Comparison of ENCODE assay signal across 21 cellular contexts in genomic region chr15:27589782-27590181, GRCh38.
"Had no signal": no experiment of that assay in that cellular context is flagged by ENCODE, and none has a peak within 500 bp of the region (broad histone marks: within the 10 kb centered on the region; RNA-seq: fewer than 3 reads in every experiment).

No MANE protein-coding gene starts in this region.

- H3K27ac ChIP-seq: esophagus squamous epithelium, hepatocyte, neural progenitor cell, ovary, right atrium auricular region, stomach, thoracic aorta, transverse colon had no signal

- H3K79me2 ChIP-seq: hepatocyte had no signal

- H3K36me3 ChIP-seq: esophagus squamous epithelium, neural progenitor cell, ovary, right atrium auricular region, stomach, thoracic aorta, transverse colon had no signal

- FAIRE-seq: kidney had no signal

- H3K4me3 Mint-ChIP-seq: effector memory CD8-positive, alpha-beta T cell; natural killer cell treated with Interleukin-12 subunit alpha and Interleukin-12 subunit beta and Interleukin-15 and Interleukin-18, amount 100 ng/mL, for 72 hours; neural progenitor cell had no signal

- DNase-seq: effector memory CD8-positive, alpha-beta T cell; esophagus squamous epithelium; head of caudate nucleus; kidney; left cardiac atrium; left ventricle myocardium superior; mesenchymal stem cell; midbrain; nucleus accumbens; ovary; stimulated activated CD4-positive, alpha-beta T cell treated with anti-CD3 and anti-CD28 coated beads, Interleukin-2, amount 100 ng/mL, for 48 hours; stomach; substantia nigra; transverse colon had no signal

- H3K9ac ChIP-seq: neural progenitor cell had no signal

- H3K9me3 ChIP-seq: esophagus squamous epithelium, ovary, right atrium auricular region, thoracic aorta, transverse colon had no signal

- ATAC-seq: effector memory CD8-positive, alpha-beta T cell; left cardiac atrium; left ventricle myocardium superior; natural killer cell treated with Interleukin-12 subunit alpha and Interleukin-12 subunit beta and Interleukin-15 and Interleukin-18, amount 100 ng/mL, for 72 hours had no signal

- H3K4me3 ChIP-seq: esophagus squamous epithelium, hepatocyte, lung, neural progenitor cell, ovary, right atrium auricular region, smooth muscle cell, stomach, thoracic aorta, transverse colon had no signal

- H3K4me1 ChIP-seq: esophagus squamous epithelium, right atrium auricular region, stomach, transverse colon had no signal

- H3K9me3 Mint-ChIP-seq: neural progenitor cell had no signal

- H3K4me2 ChIP-seq: hepatocyte, neural progenitor cell, smooth muscle cell had no signal

- H3K36me3 Mint-ChIP-seq: neural progenitor cell had no signal

- H3K27me3 ChIP-seq: hepatocyte, neural progenitor cell, ovary, right atrium auricular region, transverse colon had no signal

- H3K27me3 Mint-ChIP-seq: effector memory CD8-positive, alpha-beta T cell had no signal

- H2AFZ ChIP-seq: hepatocyte, neural progenitor cell had no signal

- H3K27ac Mint-ChIP-seq: effector memory CD8-positive, alpha-beta T cell; natural killer cell treated with Interleukin-12 subunit alpha and Interleukin-12 subunit beta and Interleukin-15 and Interleukin-18, amount 100 ng/mL, for 72 hours; neural progenitor cell had no signal
